Comparison of ENCODE assay signal across 15 cellular contexts in the genomic region with DNA sequence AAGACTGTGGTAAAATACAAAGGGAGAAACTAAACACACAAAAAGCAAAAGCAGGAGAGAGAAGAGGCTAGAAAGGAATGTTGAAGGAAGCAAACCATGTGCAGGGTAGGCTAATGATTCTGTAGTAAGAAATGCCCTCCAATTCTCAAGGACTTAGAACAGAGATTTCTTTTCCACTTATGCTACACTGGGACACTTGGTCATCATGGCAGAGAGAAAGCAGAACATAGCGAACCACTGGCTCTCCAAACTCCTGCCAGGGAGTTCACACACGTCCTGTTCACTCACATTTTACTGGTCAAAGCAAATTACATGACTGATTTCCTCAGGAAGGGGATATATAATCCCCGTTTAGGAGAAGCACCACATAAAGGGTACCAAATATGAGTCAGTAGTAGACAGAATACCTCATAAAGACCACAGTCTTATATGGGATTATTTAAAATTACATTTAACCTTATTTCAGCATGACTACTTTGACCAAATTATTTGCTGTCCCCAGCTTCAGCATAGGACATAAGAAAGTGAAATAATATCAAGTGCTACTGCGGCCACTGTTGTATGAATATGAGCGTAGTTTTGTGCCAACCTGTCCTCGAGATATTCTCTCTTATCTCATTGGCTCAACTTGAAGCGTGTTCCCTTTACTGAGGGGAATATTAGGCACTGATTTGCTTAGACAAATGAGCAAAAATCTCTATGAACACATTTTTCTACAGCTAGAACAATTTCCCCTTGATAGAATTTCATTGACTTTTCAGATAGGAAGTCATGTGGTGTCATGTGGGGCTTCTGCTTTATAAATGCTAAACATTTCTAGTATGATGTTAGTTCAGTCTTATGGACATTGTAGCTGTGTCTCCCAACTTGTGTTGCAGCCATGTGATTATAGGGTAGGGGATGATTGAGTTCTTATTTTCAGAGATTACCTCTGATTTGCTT.
"Had no signal": no experiment of that assay in that cellular context is flagged by ENCODE, and none has a peak within 500 bp of the region (broad histone marks: within the 10 kb centered on the region; RNA-seq: fewer than 3 reads in every experiment).

No MANE protein-coding gene starts in this region.

- H3K4me3 ChIP-seq: cardiac muscle cell, hepatocyte, mucosa of descending colon had no signal

- H3K27ac ChIP-seq: cardiac muscle cell, hepatocyte had no signal

- H2AFZ ChIP-seq: hepatocyte had no signal

- DNase-seq: activated CD4-positive, alpha-beta memory T cell treated with anti-CD3 and anti-CD28 coated beads, Interleukin-2, amount 10 ng/mL, durations not matched to agents 7 days and 5 days; activated CD4-positive, CD25-positive, alpha-beta regulatory T cell treated with anti-CD3 and anti-CD28 coated beads, Interleukin-2, amount 50 U/mL, for 72 hours; activated CD8-positive, alpha-beta memory T cell treated with anti-CD3 and anti-CD28 coated beads, Interleukin-2, amount 50 U/mL, for 4 hours; activated naive CD4-positive, alpha-beta T cell; mucosa of descending colon; naive thymus-derived CD8-positive, alpha-beta T cell; nucleus accumbens; stimulated activated CD4-positive, alpha-beta T cell treated with anti-CD3 and anti-CD28 coated beads, Interleukin-12 subunit alpha, Interleukin-12 subunit beta, amount 100 ng/mL, for 4 hours; stimulated activated naive CD4-positive, alpha-beta T cell; substantia nigra; trophoblast cell had no signal

- FAIRE-seq: astrocyte, colon had no signal

- H3K4me2 ChIP-seq: hepatocyte had no signal

- H3K79me2 ChIP-seq: hepatocyte had no signal

- H3K36me3 ChIP-seq: cardiac muscle cell had no signal

- H3K9me3 ChIP-seq: mucosa of descending colon had no signal
